7 cellular contexts compared by ENCODE assay signal in genomic region chr7:135234095-135234494, GRCh38. TPM values are rescaled to one million over a fixed set of nuclear protein-coding genes. Genes with fewer than 3 reads are reported as not detected.
"Had no signal": no experiment of that assay in that cellular context is flagged by ENCODE, and none has a peak within 500 bp of the region (broad histone marks: within the 10 kb centered on the region; RNA-seq: fewer than 3 reads in every experiment).

No MANE protein-coding gene starts in this region.

RNA-seq across cellular contexts. Expression of gene STRA8, which starts 0.5 kb away (rescaled TPM):
- total RNA-seq: GM23248, GM23338, H1, H4, H7, H9, HFFc6 had no signal
- polyA plus RNA-seq: GM23248, GM23338, H1 had no signal
